1 cellular context compared by ENCODE assay signal in genomic region chr12:52198454-52199215, GRCh38.
TF ChIP-seq lines count a peak whose summit lies in the region.

No MANE protein-coding gene starts in this region.

TF ChIP-seq in IMR-90, 13 proteins besides CTCF, POLR2A, EP300 and RAD21:
- TF ChIP-seq MAFK (IDR thresholded peaks at IDR 0.05; ENCODE audit: low read depth, low read length) = no peak
